Comparison of ENCODE assay signal across 11 cellular contexts in the genomic region with DNA sequence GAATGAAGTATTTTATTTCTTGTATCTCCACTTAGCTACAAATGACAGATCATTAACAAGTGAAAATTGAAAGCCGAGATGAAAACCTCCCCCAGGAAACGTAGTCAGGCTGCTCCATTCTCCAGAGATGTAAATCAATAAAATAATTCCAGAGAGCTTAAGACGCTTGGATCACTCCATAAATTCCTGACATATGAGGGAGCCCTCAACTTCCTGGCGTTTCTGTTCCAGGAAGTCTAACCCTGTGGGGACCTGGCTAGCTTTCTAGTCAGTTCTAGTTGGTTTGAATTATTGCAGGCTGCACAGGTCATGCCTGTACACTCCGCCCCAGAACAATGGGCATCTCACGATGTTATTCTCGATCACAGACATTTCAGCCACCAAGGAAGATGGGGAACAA.
"Had no signal": no experiment of that assay in that cellular context is flagged by ENCODE, and none has a peak within 500 bp of the region (broad histone marks: within the 10 kb centered on the region; RNA-seq: fewer than 3 reads in every experiment).

No MANE protein-coding gene starts in this region.

- H3K27ac ChIP-seq: gastroesophageal sphincter, left lung, uterus had no signal

- H3K4me3 ChIP-seq: gastroesophageal sphincter, left lung, uterus had no signal

- H3K27me3 ChIP-seq: uterus had no signal

- H3K4me1 ChIP-seq: gastroesophageal sphincter, left lung, uterus had no signal

- H3K36me3 ChIP-seq: gastroesophageal sphincter, left lung, uterus had no signal

- H3K9me3 ChIP-seq: gastroesophageal sphincter, left lung, uterus had no signal

- DNase-seq: activated CD4-positive, alpha-beta memory T cell treated with anti-CD3 and anti-CD28 coated beads for 36 hours; activated CD4-positive, alpha-beta T cell treated with anti-CD3 and anti-CD28 coated beads for 1 hour; activated naive CD4-positive, alpha-beta T cell treated with anti-CD3 and anti-CD28 coated beads, Interleukin-2, amount 10 ng/mL, durations not matched to agents 7 days and 5 days; activated T-cell treated with anti-CD3 and anti-CD28 coated beads, Interleukin-2, amount 50 U/mL, for 24 hours; endodermal cell; left lung; mammary epithelial cell; naive thymus-derived CD8-positive, alpha-beta T cell; T1000; uterus had no signal
